Comparison of ENCODE assay signal across 15 cellular contexts in the genomic region with DNA sequence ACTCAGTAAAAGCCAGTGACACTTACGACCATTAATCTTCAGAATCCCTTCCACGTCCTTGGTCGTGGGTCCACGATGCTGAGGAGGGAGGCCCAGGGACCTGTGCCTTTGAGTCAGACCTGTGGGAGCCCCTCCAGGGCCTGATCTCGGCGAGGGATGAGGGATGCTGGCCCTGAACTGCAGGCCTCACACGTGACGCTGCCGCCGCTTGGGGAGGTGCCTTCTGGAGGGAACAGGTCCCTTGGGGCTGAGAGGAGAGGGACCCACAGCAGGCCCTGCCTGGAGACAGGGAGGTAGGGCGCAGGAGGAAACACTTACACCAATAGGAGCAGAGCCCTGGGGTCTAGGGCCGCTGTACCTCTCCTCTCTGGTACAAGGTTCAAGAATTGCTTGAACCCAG. TPM values are rescaled to one million over a fixed set of nuclear protein-coding genes. Genes with fewer than 3 reads are reported as not detected.
A peak's percentile ranks its signal among the peaks of the same experiment; 100 is the strongest.
DNase-seq lines count a peak whose midpoint lies in the region; FAIRE-seq and TF ChIP-seq lines count a peak whose summit lies in the region.
"Had no signal": no experiment of that assay in that cellular context is flagged by ENCODE, and none has a peak within 500 bp of the region (broad histone marks: within the 10 kb centered on the region; RNA-seq: fewer than 3 reads in every experiment).

No MANE protein-coding gene starts in this region.

- DNase-seq in NCI-H2107 treated with DMSO at 0.1 percent for 48 hours (lab: John Stamatoyannopoulos, UW; ENCODE audit: unreplicated experiment) (peak; percentile 8), NCI-H2107 (lab: John Stamatoyannopoulos, UW) (no peak), SJSA1 (ENCODE audit: low read depth in 1 of 2, low spot score in 2 of 2) (peak in 1 of 2 experiments; percentile 15), H1 (ENCODE audit: low read depth in 1 of 2, low spot score in 2 of 2) (no peak), middle frontal gyrus (ENCODE audit: extremely low spot score, low spot score) (no peak), AML-193 (lab: John Stamatoyannopoulos, UW) (no peak), lower leg skin (ENCODE audit: low spot score in 2 of 2) (no peak), Calu3 (no peak)
- DNase-seq: CD4-positive, CD25-positive, alpha-beta regulatory T cell; DMS79; GM23248 had no signal

- H3K4me2 ChIP-seq in H1 (ENCODE audit: insufficient read depth in 1 of 2, low read depth in 2 of 2, low read length in 2 of 2), result no peak overlapping the region
- H3K4me2 ChIP-seq: BLaER1 had no signal

- BruUV-seq in Calu3 (replicated peaks; lab: Mats Ljungman, UMichigan), result no TSS peak

- no peak for FAIRE-seq in H1 (lab: Jason Lieb, UNC)
- FAIRE-seq: GM12878, GM18507 had no signal

- H3K9me3 ChIP-seq in SJSA1 (replicated peaks), result no peaks in the 10 kb centered on the region
- H3K9me3 ChIP-seq in H1 (ENCODE audit: insufficient read depth in 2 of 2, low read depth in 1 of 2, low read length in 1 of 2), result peaks cover 3 to 4% of the 10 kb centered on the region in 2 experiments; a peak in 2 of 4 replicates
- H3K9me3 ChIP-seq: BLaER1 had no signal

- no peak overlapping the region for H3K9ac ChIP-seq in H1 (replicated peaks in 1 of 4; ENCODE audit: extremely low read depth in 1 of 4, low read depth in 3 of 4, low read length in 3 of 4)
- H3K9ac ChIP-seq: BLaER1, GM23248 had no signal

- CTCF ChIA-PET in H1 (lab: Charles Lee; ENCODE audit: partially characterized antibody), result interaction anchor here (1.5 kb wide), 1 partner anchor 38 kb away, joined by 5 read pairs; no protein-coding TSS in a partner anchor
- CTCF ChIA-PET in Calu3 (lab: Charles Lee), result no interaction called here

- intact Hi-C loops in lower leg skin (cut with DNase I; ENCODE audit: low total_unique reads), result no loop called here
- intact Hi-C loops in Calu3 (cut with micrococcal nuclease; ENCODE audit: unreplicated experiment), result no loop called here

- H3K9me3 Mint-ChIP-seq in Calu3 (ENCODE audit: low read depth, unreplicated experiment), result no peaks in the 10 kb centered on the region

- H3K27ac ChIP-seq in SJSA1 (peak overlapping the region; percentile 77), H1 (ENCODE audit: low read depth, low read length) (no peak overlapping the region)
- H3K27ac ChIP-seq: 22Rv1, BLaER1, GM23248 had no signal

- no peaks in the 10 kb centered on the region for H3K79me2 ChIP-seq in H1 (ENCODE audit: control insufficient read depth in 1 of 2, insufficient read depth in 2 of 2, low read length in 2 of 2)

- 91% methylated on average over 12 of the region's 12 CpGs; no CpG with 5 or more reads in 1 of the 2 experiments for WGBS in H1 (ENCODE audit: extremely low coverage in 1 of 2, insufficient coverage in 1 of 2, insufficient read length in 1 of 2, insufficient replicate concordance in 2 of 2, low coverage in 1 of 2, low lambda C conversion rate in 2 of 2, missing lambda C conversion rate in 1 of 2), 2 experiments
- WGBS in lower leg skin, 2 donors, result 91 to 94% methylated on average over 12 of the region's 12 CpGs

- no peak for TF ChIP-seq RAD21 in H1 (IDR thresholded peaks at IDR 0.05 in 1 of 2, conservative IDR thresholded peaks at IDR 0.05 in 1 of 2; ENCODE audit: low read depth in 2 of 2, low read length in 2 of 2)

- H3K23ac ChIP-seq in H1 (ENCODE audit: insufficient read length), result no peak overlapping the region

- H2BK15ac ChIP-seq in H1 (ENCODE audit: low read length), result no peak overlapping the region

- H3K27ac Mint-ChIP-seq in Calu3 (ENCODE audit: unreplicated experiment), result no peak overlapping the region
- H3K27ac Mint-ChIP-seq: CD4-positive, CD25-positive, alpha-beta regulatory T cell had no signal

- no peaks in the 10 kb centered on the region for H3K36me3 ChIP-seq in SJSA1
- peaks cover 0 to 4% (median 0%) of the 10 kb centered on the region in 4 experiments; a peak in 1 of 8 replicates for H3K36me3 ChIP-seq in H1 (ENCODE audit: control insufficient read depth in 2 of 4, insufficient read depth in 4 of 4, low read length in 3 of 4)

- H3K4me3 ChIP-seq in SJSA1 (no peak overlapping the region), H1 (ENCODE audit: extremely low read depth in 1 of 4, insufficient read depth in 2 of 4, low read depth in 3 of 4, low read length in 4 of 4) (no peak overlapping the region), lower leg skin (ENCODE audit: low read depth, poor library complexity, severe bottlenecking) (no peak overlapping the region)
- H3K4me3 ChIP-seq: BLaER1, GM12878, GM23248 had no signal

- H4K91ac ChIP-seq in H1 (replicated peaks; ENCODE audit: insufficient read length, low read length), result no peak overlapping the region

- peak overlapping the region; percentile 75; the same call in 1 of the 2 replicates for H2BK12ac ChIP-seq in H1 (ENCODE audit: low read depth, low read length)

- H3K36me3 Mint-ChIP-seq in Calu3 (ENCODE audit: insufficient read depth, unreplicated experiment), result no peaks in the 10 kb centered on the region
- H3K36me3 Mint-ChIP-seq: CD4-positive, CD25-positive, alpha-beta regulatory T cell had no signal

- H3K18ac ChIP-seq in H1 (ENCODE audit: extremely low read depth, low read length), result no peak overlapping the region

- H4K5ac ChIP-seq in H1 (ENCODE audit: insufficient read length, low read depth, low read length), result no peak overlapping the region

- H3K23me2 ChIP-seq in H1 (ENCODE audit: low read depth, low read length), result no peaks in the 10 kb centered on the region

- TF ChIP-seq POLR2A in H1 (IDR thresholded peaks at IDR 0.05; ENCODE audit: control extremely low read depth in 1 of 2, low read depth in 2 of 2, low read length in 2 of 2) (no peak), lower leg skin (IDR thresholded peaks at IDR 0.05) (no peak)

- H3K27me3 ChIP-seq in SJSA1 (replicated peaks) (no peaks in the 10 kb centered on the region), H1 (replicated peaks in 1 of 4; ENCODE audit: control insufficient read depth in 3 of 4, extremely low read depth in 1 of 4, insufficient read depth in 3 of 4, low read length in 3 of 4) (no peaks in the 10 kb centered on the region)
- H3K27me3 ChIP-seq: BLaER1 had no signal

- no peaks in the 10 kb centered on the region for H3K27me3 Mint-ChIP-seq in Calu3 (ENCODE audit: unreplicated experiment)
- H3K27me3 Mint-ChIP-seq: CD4-positive, CD25-positive, alpha-beta regulatory T cell had no signal

- POLR2A ChIA-PET in H1 (lab: Charles Lee; ENCODE audit: partially characterized antibody), result no interaction called here

- no peak overlapping the region for H3K4ac ChIP-seq in H1 (replicated peaks; ENCODE audit: insufficient read length, low read depth, low read length)

- H3K14ac ChIP-seq in H1 (ENCODE audit: insufficient read length), result no peak overlapping the region

- H2BK20ac ChIP-seq in H1 (ENCODE audit: low read length), result no peak overlapping the region; the same call in 1 of the 2 replicates

- H2BK120ac ChIP-seq in H1 (replicated peaks; ENCODE audit: low read depth, low read length), result no peak overlapping the region

- no peak for TF ChIP-seq EP300 in H1 (IDR thresholded peaks at IDR 0.05; ENCODE audit: borderline replicate concordance in 1 of 2, low read depth in 2 of 2, low read length in 2 of 2)

- H2AK5ac ChIP-seq in H1 (ENCODE audit: low read depth, low read length), result peak overlapping the region; percentile 98; the same call in 1 of the 2 replicates

- H3K4me1 ChIP-seq in SJSA1 (replicated peaks) (peaks cover 19% of the 10 kb centered on the region), H1 (replicated peaks in 1 of 4; ENCODE audit: control insufficient read depth in 3 of 4, insufficient read depth in 4 of 4, low read length in 3 of 4) (peaks cover 0 to 6% (median 0%) of the 10 kb centered on the region in 4 experiments; a peak in 1 of 7 replicates)

- H4K20me1 ChIP-seq in H1 (replicated peaks in 1 of 2; ENCODE audit: control insufficient read depth in 1 of 2, insufficient read depth in 2 of 2, low read length in 2 of 2), result peaks cover 0 to 6% of the 10 kb centered on the region in 2 experiments

- TF ChIP-seq CTCF in H1 (IDR thresholded peaks at IDR 0.05; ENCODE audit: control extremely low read depth in 1 of 3, insufficient read depth in 1 of 3, low read depth in 1 of 3, low read length in 3 of 3) (no peak), lower leg skin (IDR thresholded peaks at IDR 0.05) (no peak), Calu3 (IDR thresholded peaks at IDR 0.05; ENCODE audit: unreplicated experiment) (no peak)

- H3K79me1 ChIP-seq in H1 (ENCODE audit: low read depth, low read length), result peaks cover 5% of the 10 kb centered on the region; the same call in 1 of the 2 replicates

- no peak overlapping the region for H2AFZ ChIP-seq in H1 (ENCODE audit: low read length)
- H2AFZ ChIP-seq: GM23248 had no signal

- H3K4me1 Mint-ChIP-seq in Calu3 (ENCODE audit: low read depth, unreplicated experiment), result no peaks in the 10 kb centered on the region
- H3K4me1 Mint-ChIP-seq: CD4-positive, CD25-positive, alpha-beta regulatory T cell had no signal

- H4K8ac ChIP-seq in H1 (ENCODE audit: extremely low read depth, insufficient read depth, low read length), result no peak overlapping the region

- no peak overlapping the region for H3K4me3 Mint-ChIP-seq in Calu3 (ENCODE audit: low read depth, unreplicated experiment)
- H3K4me3 Mint-ChIP-seq: CD4-positive, CD25-positive, alpha-beta regulatory T cell had no signal

- no peak overlapping the region for H2BK5ac ChIP-seq in H1 (ENCODE audit: low read depth, low read length)

- H3K56ac ChIP-seq in H1 (replicated peaks; ENCODE audit: insufficient read length, low read depth, low read length), result no peak overlapping the region

TF ChIP-seq in H1, 55 proteins besides CTCF, POLR2A, EP300 and RAD21 (continues in another document):
- TF ChIP-seq SIN3A (conservative IDR thresholded peaks at IDR 0.05 in 1 of 2, IDR thresholded peaks at IDR 0.05 in 1 of 2; ENCODE audit: low read depth in 1 of 2, low read length in 2 of 2), result no peak
- no peak for TF ChIP-seq EZH2 (IDR thresholded peaks at IDR 0.05; ENCODE audit: low read depth, low read length, severe bottlenecking)
- no peak for TF ChIP-seq CBX5 (IDR thresholded peaks at IDR 0.05; ENCODE audit: low read depth, low read length)
- TF ChIP-seq POU5F1 (IDR thresholded peaks at IDR 0.05; ENCODE audit: low read depth, low read length), result no peak
- no peak for TF ChIP-seq CHD1 (IDR thresholded peaks at IDR 0.05; ENCODE audit: low read depth, low read length)
- TF ChIP-seq SIRT6 (IDR thresholded peaks at IDR 0.05; ENCODE audit: low read length), result no peak

RNA-seq across cellular contexts. Expression of a gene that starts 20.0 kb away (rescaled TPM):
- total RNA-seq in SJSA1 (2014; rRNA removed; shearing (Covaris generic)), result 7.3 and 16.7 TPM in 2 replicates
- 41.4 and 44.8 TPM in 2 replicates for total RNA-seq in H1 (2021; fragmentation: NEBNext Ultra II Directional; extraction: Animal tissue kit (Norgen Biotek cat#: 25700))
- 47.2 and 68.0 TPM in 2 replicates for polyA plus RNA-seq in H1 (2011; rRNA removed)
- polyA plus RNA-seq in H1 (2011; cell fraction: cytosol; rRNA removed), result 42.5 TPM
- polyA plus RNA-seq in H1 (2011; cell fraction: nucleus; rRNA removed), result 102 TPM
- 25.2 to 40.6 TPM (median 35.7 TPM) in 4 replicates for polyA plus RNA-seq in H1 (2012, experiment 1 of 2)
- polyA plus RNA-seq in H1 (2012, experiment 2 of 2), result 13.2 TPM
- 21.3 TPM for polyA plus RNA-seq in H1 (2013, experiment 1 of 2)
- 20.9 TPM for polyA plus RNA-seq in H1 (2013, experiment 2 of 2)
- 25.8 and 37.2 TPM in 2 replicates for polyA minus RNA-seq in H1 (2011; rRNA and poly(A)+ RNA removed)
- 27.9 TPM for polyA minus RNA-seq in H1 (2011; cell fraction: cytosol; rRNA and poly(A)+ RNA removed)
- polyA minus RNA-seq in H1 (2011; cell fraction: nucleus; rRNA and poly(A)+ RNA removed), result 34.7 TPM
- total RNA-seq in lower leg skin, result 10 to 100 TPM; 60.9 to 98.8 (median 88.3) TPM
- total RNA-seq in Calu3 (2022), result 76.3 and 92.7 TPM in 2 replicates
